In genomic region chr13:44117351-44117750, GRCh38 we compare ENCODE assay signal across 10 cellular contexts.
DNase-seq lines count a peak whose midpoint lies in the region; ATAC-seq, FAIRE-seq and TF ChIP-seq lines count a peak whose summit lies in the region.
"Had no signal": no experiment of that assay in that cellular context is flagged by ENCODE, and none has a peak within 500 bp of the region (broad histone marks: within the 10 kb centered on the region; RNA-seq: fewer than 3 reads in every experiment).

No MANE protein-coding gene starts in this region.

- intact Hi-C loops in Right ventricle myocardium inferior (cut with DNase I), result loop anchor here (5.0 kb wide), 2 partner anchors 185 to 210 kb away; no protein-coding TSS in a partner anchor
- intact Hi-C loops in cardiac septum (cut with DNase I), result no loop called here
- intact Hi-C loops in left colon (cut with DNase I, micrococcal nuclease), result no loop called here
- intact Hi-C loops in upper lobe of right lung (cut with DNase I), result no loop called here

- ATAC-seq in Right ventricle myocardium inferior (peak; percentile 33), left colon (peak; percentile 60), upper lobe of right lung (peak; percentile 45), HG02759 (IDR thresholded peaks at IDR 0.05; ENCODE audit: unreplicated experiment) (no peak)

- no peaks in the 10 kb centered on the region for H3K36me3 ChIP-seq in upper lobe of right lung

- peak overlapping the region; percentile 31 for H3K27ac ChIP-seq in upper lobe of right lung

- TF ChIP-seq CTCF in astrocyte of the cerebellum (IDR thresholded peaks at IDR 0.05; ENCODE audit: low read depth, low read length, missing control alignments) (no peak), upper lobe of right lung (IDR thresholded peaks at IDR 0.05) (no peak)

- H3K4me1 ChIP-seq in upper lobe of right lung, result peaks cover 16% of the 10 kb centered on the region

- H3K27me3 ChIP-seq in upper lobe of right lung, result no peaks in the 10 kb centered on the region

- FAIRE-seq in GM19239 (lab: Jason Lieb, UNC), result no peak

- in situ Hi-C loops in astrocyte of the cerebellum (cut with HindIII; ENCODE audit: low sequenced_read_pairs), result no loop called here

- H3K9me3 ChIP-seq in upper lobe of right lung, result no peaks in the 10 kb centered on the region

- DNase-seq in Right ventricle myocardium inferior (ENCODE audit: missing footprints), result no peak
- no peak for DNase-seq in cardiac septum (ENCODE audit: low spot score)
- peak; percentile 12 for DNase-seq in astrocyte of the cerebellum (ENCODE audit: low read depth)
- DNase-seq in left colon, result no peak
- DNase-seq in upper lobe of right lung, result no peak
- DNase-seq in GM19239 (ENCODE audit: insufficient read length, low spot score), result no peak
- DNase-seq in midbrain (lab: John Stamatoyannopoulos, UW), result no peak
- DNase-seq: COR-L47; effector CD8-positive, alpha-beta T cell had no signal

- H3K4me3 ChIP-seq in astrocyte of the cerebellum (ENCODE audit: low read depth, low read length) (no peak overlapping the region), upper lobe of right lung (no peak overlapping the region)
